In genomic region chr6:101605874-101606273, GRCh38 we compare ENCODE assay signal across 13 cellular contexts.
DNase-seq lines count a peak whose midpoint lies in the region; ATAC-seq and TF ChIP-seq lines count a peak whose summit lies in the region.
"Had no signal": no experiment of that assay in that cellular context is flagged by ENCODE, and none has a peak within 500 bp of the region (broad histone marks: within the 10 kb centered on the region; RNA-seq: fewer than 3 reads in every experiment).

No MANE protein-coding gene starts in this region.

- no peak overlapping the region for H3K4me3 ChIP-seq in heart left ventricle
- H3K4me3 ChIP-seq: right atrium auricular region had no signal

- no peak overlapping the region for H3K27ac ChIP-seq in epithelial cell of prostate
- no peak overlapping the region for H3K27ac ChIP-seq in heart left ventricle
- H3K27ac ChIP-seq: right atrium auricular region had no signal

- no peaks in the 10 kb centered on the region for H3K27me3 ChIP-seq in heart left ventricle
- H3K27me3 ChIP-seq: right atrium auricular region had no signal

- no peaks in the 10 kb centered on the region for H3K36me3 ChIP-seq in heart left ventricle
- H3K36me3 ChIP-seq: right atrium auricular region had no signal

- H3K9me3 ChIP-seq in heart left ventricle = no peaks in the 10 kb centered on the region
- H3K9me3 ChIP-seq: right atrium auricular region had no signal

- peaks cover 0 to 7% (median 0%) of the 10 kb centered on the region in 12 donors for H3K4me1 ChIP-seq in heart left ventricle
- H3K4me1 ChIP-seq: right atrium auricular region had no signal

- DNase-seq in H4 (ENCODE audit: low spot score) (peak; percentile 2), epithelial cell of prostate (ENCODE audit: low read depth, low spot score) (peak; percentile 46), RPMI8226 (no peak), NCI-H2081 treated with DMSO at 0.1 percent for 48 hours (lab: John Stamatoyannopoulos, UW) (no peak), heart left ventricle (no peak)
- no peak for DNase-seq in activated naive CD4-positive, alpha-beta T cell treated with anti-CD3 and anti-CD28 coated beads, Interleukin-2, amount 50 U/mL, for 16 hours
- DNase-seq: H7, NCI-H510A, SW 1271 had no signal

- ATAC-seq in GM18520 (IDR thresholded peaks at IDR 0.05; ENCODE audit: unreplicated experiment) (peak; percentile 90), HG03439 (IDR thresholded peaks at IDR 0.05; ENCODE audit: unreplicated experiment) (peak; percentile 84), heart left ventricle (no peak)
- ATAC-seq: activated naive CD4-positive, alpha-beta T cell treated with anti-CD3 and anti-CD28 coated beads, Interleukin-2, amount 50 U/mL, for 72 hours had no signal

- intact Hi-C loops in heart left ventricle (cut with DNase I) = no loop called here

- TF ChIP-seq POLR2A in heart left ventricle (IDR thresholded peaks at IDR 0.05) = no peak

- no peak for TF ChIP-seq CTCF in heart left ventricle (IDR thresholded peaks at IDR 0.05)

Comparison
In these comparisons a context has a peak if more than half of its experiments do, and no peak if none do; other contexts are left out.
1. ATAC-seq: peak in GM18520 (single experiment) and HG03439 (single experiment); none in heart left ventricle (0 of 4).
2. DNase-seq: peak in H4 (single experiment) and epithelial cell of prostate (single experiment); none in RPMI8226 (single experiment), activated naive CD4-positive, alpha-beta T cell treated with anti-CD3 and anti-CD28 coated beads, Interleukin-2, amount 50 U/mL, for 16 hours (single experiment), NCI-H2081 treated with DMSO at 0.1 percent for 48 hours (single experiment) and heart left ventricle (0 of 5).